28 cellular contexts compared by ENCODE assay signal in the genomic region with DNA sequence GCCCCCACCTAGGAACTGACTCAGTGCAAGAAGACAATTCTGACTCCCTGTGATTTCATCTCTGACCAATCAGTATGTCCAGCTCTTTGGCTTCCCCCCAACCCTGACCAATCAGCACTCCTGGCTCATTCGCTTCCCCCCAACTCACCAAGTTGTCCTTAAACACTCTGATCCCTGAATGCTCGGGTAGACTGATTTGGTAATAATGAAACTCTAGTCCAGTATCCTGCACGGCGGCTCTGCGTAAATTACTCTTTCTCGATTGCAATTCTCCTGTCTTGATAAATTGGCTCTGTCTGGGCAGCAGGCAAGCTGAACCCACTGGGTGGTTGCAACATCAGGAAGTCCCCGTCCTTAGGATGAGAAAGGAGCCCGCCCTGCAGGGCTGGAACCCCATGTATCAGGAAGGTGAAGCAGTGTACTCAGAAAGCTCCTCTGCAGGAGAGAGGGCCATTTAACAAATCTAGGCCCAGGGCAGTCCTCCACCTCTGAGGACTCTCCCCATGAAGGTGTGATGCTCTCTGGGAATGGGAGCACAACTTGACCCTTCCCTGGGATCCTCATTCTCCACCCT. TPM values are rescaled to one million over a fixed set of nuclear protein-coding genes. Genes with fewer than 3 reads are reported as not detected.
DNase-seq lines count a peak whose midpoint lies in the region; ATAC-seq and TF ChIP-seq lines count a peak whose summit lies in the region.
"Had no signal": no experiment of that assay in that cellular context is flagged by ENCODE, and none has a peak within 500 bp of the region (broad histone marks: within the 10 kb centered on the region; RNA-seq: fewer than 3 reads in every experiment).

No MANE protein-coding gene starts in this region.

- H3K27me3 Mint-ChIP-seq in activated CD4-positive, alpha-beta memory T cell treated with anti-CD3 and anti-CD28 coated beads, Interleukin-2, amount 10 ng/mL, durations not matched to agents 7 days and 5 days = no peaks in the 10 kb centered on the region
- H3K27me3 Mint-ChIP-seq in activated CD4-positive, alpha-beta memory T cell treated with anti-CD3 and anti-CD28 coated beads for 36 hours = peaks cover 24% of the 10 kb centered on the region
- H3K27me3 Mint-ChIP-seq in type B pancreatic cell = peaks cover 8% of the 10 kb centered on the region

- POLR2A ChIA-PET in activated CD4-positive, alpha-beta memory T cell treated with anti-CD3 and anti-CD28 coated beads, Interleukin-2, amount 10 ng/mL, durations not matched to agents 7 days and 5 days (lab: Charles Lee) = no interaction called here
- POLR2A ChIA-PET in activated CD4-positive, alpha-beta memory T cell treated with anti-CD3 and anti-CD28 coated beads for 36 hours (lab: Charles Lee) = no interaction called here
- POLR2A ChIA-PET in RWPE1 (lab: Yijun Ruan, JAX; ENCODE audit: low non-redundant PET) = no interaction called here

- peak; percentile 5 for DNase-seq in activated CD4-positive, alpha-beta memory T cell treated with anti-CD3 and anti-CD28 coated beads, Interleukin-2, amount 10 ng/mL, durations not matched to agents 7 days and 5 days
- no peak for DNase-seq in activated CD4-positive, alpha-beta memory T cell treated with anti-CD3 and anti-CD28 coated beads for 36 hours
- DNase-seq in RWPE1 (ENCODE audit: low spot score) (peak; percentile 49), fibroblast of mammary gland (ENCODE audit: low read depth) (peak; percentile 54), type B pancreatic cell (ENCODE audit: extremely low spot score, unreplicated experiment) (peak; percentile 57), NCI-H524 treated with DMSO at 0.1 percent for 48 hours (lab: John Stamatoyannopoulos, UW) (no peak)
- DNase-seq: 8988T; activated B cell treated with CpG ODN at 0.5 μM for 24 hours; AML-193; COR-L47; DND-41; effector CD8-positive, alpha-beta T cell; GOT3; kidney glomerular epithelial cell; mammary epithelial cell; NCI-H1417 treated with DMSO at 0.1 percent for 48 hours; stimulated activated CD4-positive, alpha-beta T cell treated with anti-CD3 and anti-CD28 coated beads, Interleukin-4, amount 100 ng/mL, for 1 hour; stimulated activated naive CD4-positive, alpha-beta T cell treated with Interleukin-2 at 50 U/mL for 16 hours; tibial artery had no signal

- H3K4me3 Mint-ChIP-seq in activated CD4-positive, alpha-beta memory T cell treated with anti-CD3 and anti-CD28 coated beads, Interleukin-2, amount 10 ng/mL, durations not matched to agents 7 days and 5 days = no peak overlapping the region
- H3K4me3 Mint-ChIP-seq in activated CD4-positive, alpha-beta memory T cell treated with anti-CD3 and anti-CD28 coated beads for 36 hours = no peak overlapping the region
- H3K4me3 Mint-ChIP-seq in type B pancreatic cell = no peak overlapping the region
- H3K4me3 Mint-ChIP-seq: activated B cell treated with CpG ODN at 0.5 μM for 24 hours; activated T-helper 1 cell treated with anti-CD3 and anti-CD28 coated beads, Interleukin-12 subunit alpha, Interleukin-12 subunit beta, Interleukin-2, Interleukin-4 antibody, amounts not matched to agents 30 ng/mL and 10 ng/mL and 1 ng/mL, durations not matched to agents 14 hours and 24 hours and 36 hours; central memory CD8-positive, alpha-beta T cell; T-helper 2 cell treated with Interferon-gamma antibody and Interleukin-4, amounts not matched to agents 5 μg/mL and 100 μg/mL, for 36 hours had no signal

- no peak overlapping the region for H3K27ac Mint-ChIP-seq in activated CD4-positive, alpha-beta memory T cell treated with anti-CD3 and anti-CD28 coated beads, Interleukin-2, amount 10 ng/mL, durations not matched to agents 7 days and 5 days
- H3K27ac Mint-ChIP-seq in activated CD4-positive, alpha-beta memory T cell treated with anti-CD3 and anti-CD28 coated beads for 36 hours = no peak overlapping the region
- no peak overlapping the region for H3K27ac Mint-ChIP-seq in type B pancreatic cell
- H3K27ac Mint-ChIP-seq: activated B cell treated with CpG ODN at 0.5 μM for 24 hours; activated naive CD4-positive, alpha-beta T cell treated with anti-CD3 and anti-CD28 coated beads, Interleukin-2, amount 50 U/mL, for 72 hours; activated T-helper 1 cell treated with anti-CD3 and anti-CD28 coated beads, Interleukin-12 subunit alpha, Interleukin-12 subunit beta, Interleukin-2, Interleukin-4 antibody, amounts not matched to agents 30 ng/mL and 10 ng/mL and 1 ng/mL, durations not matched to agents 14 hours and 24 hours and 36 hours; T-helper 2 cell treated with Interferon-gamma antibody and Interleukin-4, amounts not matched to agents 5 μg/mL and 100 μg/mL, for 36 hours had no signal

- H3K4me1 Mint-ChIP-seq in activated CD4-positive, alpha-beta memory T cell treated with anti-CD3 and anti-CD28 coated beads, Interleukin-2, amount 10 ng/mL, durations not matched to agents 7 days and 5 days = no peaks in the 10 kb centered on the region
- no peaks in the 10 kb centered on the region for H3K4me1 Mint-ChIP-seq in activated CD4-positive, alpha-beta memory T cell treated with anti-CD3 and anti-CD28 coated beads for 36 hours (ENCODE audit: low read depth)
- H3K4me1 Mint-ChIP-seq in type B pancreatic cell (ENCODE audit: unreplicated experiment) = peaks cover 6% of the 10 kb centered on the region

- H3K4me3 ChIP-seq in fibroblast of mammary gland (ENCODE audit: control insufficient read depth, low read depth, low read length) = no peak overlapping the region
- H3K4me3 ChIP-seq: SK-N-MC, tibial artery had no signal

- intact Hi-C loops in activated CD4-positive, alpha-beta memory T cell treated with anti-CD3 and anti-CD28 coated beads for 36 hours (cut with micrococcal nuclease) = no loop called here

- H3K9me3 Mint-ChIP-seq in activated CD4-positive, alpha-beta memory T cell treated with anti-CD3 and anti-CD28 coated beads, Interleukin-2, amount 10 ng/mL, durations not matched to agents 7 days and 5 days = no peaks in the 10 kb centered on the region
- H3K9me3 Mint-ChIP-seq in activated CD4-positive, alpha-beta memory T cell treated with anti-CD3 and anti-CD28 coated beads for 36 hours = no peaks in the 10 kb centered on the region
- H3K9me3 Mint-ChIP-seq in type B pancreatic cell = no peaks in the 10 kb centered on the region
- H3K9me3 Mint-ChIP-seq: activated B cell treated with CpG ODN at 0.5 μM for 24 hours; activated naive CD4-positive, alpha-beta T cell treated with anti-CD3 and anti-CD28 coated beads, Interleukin-2, amount 50 U/mL, for 72 hours; central memory CD8-positive, alpha-beta T cell had no signal

- no peak overlapping the region for H3K27ac ChIP-seq in RWPE1
- H3K27ac ChIP-seq: SK-N-MC, tibial artery had no signal

- CTCF ChIA-PET in activated CD4-positive, alpha-beta memory T cell treated with anti-CD3 and anti-CD28 coated beads, Interleukin-2, amount 10 ng/mL, durations not matched to agents 7 days and 5 days (lab: Charles Lee) = no interaction called here
- CTCF ChIA-PET in activated CD4-positive, alpha-beta memory T cell treated with anti-CD3 and anti-CD28 coated beads for 36 hours (lab: Charles Lee) = no interaction called here
- CTCF ChIA-PET in RWPE1 (lab: Yijun Ruan, JAX) = interaction anchor here (0.6 kb wide), 2 partner anchors 66 to 312 kb away, joined by 4 read pairs; no protein-coding TSS in a partner anchor

- ATAC-seq in HG03139 (IDR thresholded peaks at IDR 0.05; ENCODE audit: unreplicated experiment) (no peak), HG03025 (IDR thresholded peaks at IDR 0.05; ENCODE audit: low FRiP score, unreplicated experiment) (no peak)
- ATAC-seq: activated naive CD4-positive, alpha-beta T cell treated with anti-CD3 and anti-CD28 coated beads, Interleukin-2, amount 50 U/mL, for 72 hours; esophagus mucosa had no signal

- no peak for TF ChIP-seq CTCF in RWPE1 (conservative IDR thresholded peaks at IDR 0.05; ENCODE audit: low read depth)
- no peak for TF ChIP-seq CTCF in fibroblast of mammary gland (conservative IDR thresholded peaks at IDR 0.05; ENCODE audit: control insufficient read depth, insufficient read depth, low read depth, low read length)
- TF ChIP-seq CTCF in type B pancreatic cell (conservative IDR thresholded peaks at IDR 0.05) = no peak

- H3K36me3 Mint-ChIP-seq in activated CD4-positive, alpha-beta memory T cell treated with anti-CD3 and anti-CD28 coated beads, Interleukin-2, amount 10 ng/mL, durations not matched to agents 7 days and 5 days (ENCODE audit: low read depth) = no peaks in the 10 kb centered on the region
- no peaks in the 10 kb centered on the region for H3K36me3 Mint-ChIP-seq in activated CD4-positive, alpha-beta memory T cell treated with anti-CD3 and anti-CD28 coated beads for 36 hours
- H3K36me3 Mint-ChIP-seq in type B pancreatic cell = no peaks in the 10 kb centered on the region
- H3K36me3 Mint-ChIP-seq: activated naive CD4-positive, alpha-beta T cell treated with anti-CD3 and anti-CD28 coated beads, Interleukin-2, amount 50 U/mL, for 72 hours had no signal

RNA-seq across cellular contexts. Expression of a gene that starts 10.5 kb away (rescaled TPM):
- total RNA-seq in activated CD4-positive, alpha-beta memory T cell treated with anti-CD3 and anti-CD28 coated beads, Interleukin-2, amount 10 ng/mL, durations not matched to agents 7 days and 5 days = not detected
- total RNA-seq in activated CD4-positive, alpha-beta memory T cell treated with anti-CD3 and anti-CD28 coated beads for 36 hours = not detected
- total RNA-seq in type B pancreatic cell (ENCODE audit: low replicate concordance) = not detected in 2 replicates
- total RNA-seq: activated B cell treated with CpG ODN at 0.5 μM for 24 hours; activated naive CD4-positive, alpha-beta T cell treated with anti-CD3 and anti-CD28 coated beads, Interleukin-2, amount 50 U/mL, for 72 hours; activated T-helper 1 cell treated with anti-CD3 and anti-CD28 coated beads, Interleukin-12 subunit alpha, Interleukin-12 subunit beta, Interleukin-2, Interleukin-4 antibody, amounts not matched to agents 30 ng/mL and 10 ng/mL and 1 ng/mL, durations not matched to agents 14 hours and 24 hours and 36 hours; mammary epithelial cell; NCI-H460 had no signal

RNA-seq across cellular contexts. Expression of a gene that starts 26.6 kb away (rescaled TPM):
- not detected for total RNA-seq in activated CD4-positive, alpha-beta memory T cell treated with anti-CD3 and anti-CD28 coated beads, Interleukin-2, amount 10 ng/mL, durations not matched to agents 7 days and 5 days
- total RNA-seq in activated CD4-positive, alpha-beta memory T cell treated with anti-CD3 and anti-CD28 coated beads for 36 hours = not detected
- total RNA-seq in type B pancreatic cell (ENCODE audit: low replicate concordance) = not detected in 2 replicates
- total RNA-seq: activated naive CD4-positive, alpha-beta T cell treated with anti-CD3 and anti-CD28 coated beads, Interleukin-2, amount 50 U/mL, for 72 hours; activated T-helper 1 cell treated with anti-CD3 and anti-CD28 coated beads, Interleukin-12 subunit alpha, Interleukin-12 subunit beta, Interleukin-2, Interleukin-4 antibody, amounts not matched to agents 30 ng/mL and 10 ng/mL and 1 ng/mL, durations not matched to agents 14 hours and 24 hours and 36 hours; mammary epithelial cell; NCI-H460 had no signal

Comparison
In these comparisons a context has a peak if more than half of its experiments do, and no peak if none do; other contexts are left out.
1. DNase-seq: peak in activated CD4-positive, alpha-beta memory T cell treated with anti-CD3 and anti-CD28 coated beads, Interleukin-2, amount 10 ng/mL, durations not matched to agents 7 days and 5 days (single experiment), RWPE1 (single experiment), fibroblast of mammary gland (single experiment) and type B pancreatic cell (single experiment); none in activated CD4-positive, alpha-beta memory T cell treated with anti-CD3 and anti-CD28 coated beads for 36 hours (single experiment) and NCI-H524 treated with DMSO at 0.1 percent for 48 hours (single experiment).